11 cellular contexts compared by ENCODE assay signal in genomic region chr7:155380986-155381851, GRCh38.
DNase-seq lines count a peak whose midpoint lies in the region; ATAC-seq and TF ChIP-seq lines count a peak whose summit lies in the region.
"Had no signal": no experiment of that assay in that cellular context is flagged by ENCODE, and none has a peak within 500 bp of the region (broad histone marks: within the 10 kb centered on the region; RNA-seq: fewer than 3 reads in every experiment).

No MANE protein-coding gene starts in this region.

- no peak overlapping the region for H3K27ac Mint-ChIP-seq in stimulated activated naive CD8-positive, alpha-beta T cell treated with anti-CD3 and anti-CD28 coated beads, Interleukin-15, amount 100 ng/mL, for 72 hours
- H3K27ac Mint-ChIP-seq: memory B cell had no signal

- H3K4me3 Mint-ChIP-seq in stimulated activated naive CD8-positive, alpha-beta T cell treated with anti-CD3 and anti-CD28 coated beads, Interleukin-15, amount 100 ng/mL, for 72 hours: peak overlapping the region in 1 of 2 donors; percentile 66

- TF ChIP-seq CTCF in neural cell (IDR thresholded peaks at IDR 0.05; ENCODE audit: poor library complexity, severe bottlenecking): no peak

- no peak for TF ChIP-seq RAD21 in neural cell (conservative IDR thresholded peaks at IDR 0.05)

- H3K9me3 Mint-ChIP-seq in stimulated activated naive CD8-positive, alpha-beta T cell treated with anti-CD3 and anti-CD28 coated beads, Interleukin-15, amount 100 ng/mL, for 72 hours: no peaks in the 10 kb centered on the region
- H3K9me3 Mint-ChIP-seq: memory B cell had no signal

- H3K36me3 ChIP-seq in neural cell (ENCODE audit: insufficient read depth, low read length): no peaks in the 10 kb centered on the region

- no peak for TF ChIP-seq POLR2A in GM18505 (IDR thresholded peaks at IDR 0.05; ENCODE audit: borderline replicate concordance, extremely low read depth, insufficient read depth, insufficient read length)

- peak overlapping the region; percentile 60 for H3K4me3 ChIP-seq in neural cell (ENCODE audit: low read length)

- no peaks in the 10 kb centered on the region for H3K9me2 ChIP-seq in neural cell (ENCODE audit: insufficient read depth, low read length)

- H3F3A ChIP-seq in neural cell (ENCODE audit: insufficient read depth, low read length, poor library complexity, severe bottlenecking): no peaks in the 10 kb centered on the region

- peaks cover 43% of the 10 kb centered on the region for H3K4me1 Mint-ChIP-seq in stimulated activated naive CD8-positive, alpha-beta T cell treated with anti-CD3 and anti-CD28 coated beads, Interleukin-15, amount 100 ng/mL, for 72 hours

- peaks cover 90% of the 10 kb centered on the region for H3K27me3 ChIP-seq in neural cell (ENCODE audit: insufficient read depth, low read depth, low read length)

- H2AFZ ChIP-seq in neural cell (ENCODE audit: low read depth, low read length): no peak overlapping the region

- H3K9me3 ChIP-seq in neural cell (ENCODE audit: low read length): no peaks in the 10 kb centered on the region

- no peaks in the 10 kb centered on the region for H3K79me2 ChIP-seq in neural cell (replicated peaks; ENCODE audit: insufficient read depth, low read length)

- peak; percentile 34 for ATAC-seq in stimulated activated naive CD8-positive, alpha-beta T cell treated with anti-CD3 and anti-CD28 coated beads, Interleukin-15, amount 100 ng/mL, for 72 hours
- no peak for ATAC-seq in stimulated activated naive CD8-positive, alpha-beta T cell treated with anti-CD3 and anti-CD28 coated beads, Interleukin-15, Interleukin-2, amounts not matched to agents 100 U/mL and 50 U/mL, for 24 hours
- ATAC-seq in esophagus mucosa (peak; percentile 22), GM21367 (IDR thresholded peaks at IDR 0.05; ENCODE audit: unreplicated experiment) (no peak), HG02870 (IDR thresholded peaks at IDR 0.05; ENCODE audit: unreplicated experiment) (no peak), GM18505 (IDR thresholded peaks at IDR 0.05; ENCODE audit: unreplicated experiment) (no peak), GM21526 (IDR thresholded peaks at IDR 0.05; ENCODE audit: low FRiP score, unreplicated experiment) (no peak)
- ATAC-seq: foreskin keratinocyte had no signal

- H3K9ac ChIP-seq in neural cell (ENCODE audit: low read length): no peak overlapping the region

- peaks cover 100% of the 10 kb centered on the region for H3K27me3 Mint-ChIP-seq in stimulated activated naive CD8-positive, alpha-beta T cell treated with anti-CD3 and anti-CD28 coated beads, Interleukin-15, amount 100 ng/mL, for 72 hours

- DNase-seq in stimulated activated naive CD8-positive, alpha-beta T cell treated with anti-CD3 and anti-CD28 coated beads, Interleukin-15, amount 100 ng/mL, for 72 hours: no peak
- DNase-seq in stimulated activated naive CD8-positive, alpha-beta T cell treated with anti-CD3 and anti-CD28 coated beads, Interleukin-15, Interleukin-2, amounts not matched to agents 100 U/mL and 50 U/mL, for 24 hours: no peak
- DNase-seq: foreskin keratinocyte, NCI-H1105 treated with DMSO at 0.1 percent for 48 hours had no signal

- no peak overlapping the region for H3K4me2 ChIP-seq in neural cell (ENCODE audit: low read length)

- no peak for TF ChIP-seq EP300 in neural cell (conservative IDR thresholded peaks at IDR 0.05; ENCODE audit: poor library complexity, severe bottlenecking)

- H4K20me1 ChIP-seq in neural cell (ENCODE audit: insufficient read depth): no peaks in the 10 kb centered on the region

- no peak overlapping the region for H3K27ac ChIP-seq in neural cell (ENCODE audit: low read length)
- H3K27ac ChIP-seq: foreskin keratinocyte had no signal

TF ChIP-seq in neural cell, 6 proteins besides CTCF, POLR2A, EP300 and RAD21:
- no peak for TF ChIP-seq TAF1 (IDR thresholded peaks at IDR 0.05; ENCODE audit: low read depth)
- TF ChIP-seq MXI1 (conservative IDR thresholded peaks at IDR 0.05; ENCODE audit: poor library complexity, severe bottlenecking): no peak
- TF ChIP-seq EZH2 (IDR thresholded peaks at IDR 0.05; ENCODE audit: borderline replicate concordance, insufficient read depth, low read length, poor library complexity, severe bottlenecking): no peak
- no peak for TF ChIP-seq REST (IDR thresholded peaks at IDR 0.05; ENCODE audit: borderline replicate concordance)
- TF ChIP-seq SMC3 (conservative IDR thresholded peaks at IDR 0.05; ENCODE audit: poor library complexity): no peak
TF ChIP-seq in neural cell: peak in this region for 0.

Comparison
In these comparisons a context has a peak if more than half of its experiments do, and no peak if none do; other contexts are left out.
1. ATAC-seq: peak in stimulated activated naive CD8-positive, alpha-beta T cell treated with anti-CD3 and anti-CD28 coated beads, Interleukin-15, amount 100 ng/mL, for 72 hours (single experiment) and esophagus mucosa (single experiment); none in stimulated activated naive CD8-positive, alpha-beta T cell treated with anti-CD3 and anti-CD28 coated beads, Interleukin-15, Interleukin-2, amounts not matched to agents 100 U/mL and 50 U/mL, for 24 hours (single experiment), GM21367 (single experiment), HG02870 (single experiment), GM18505 (single experiment) and GM21526 (single experiment).